ENCODE assay signal across 1 cellular context in genomic region chr1:155835548-155835947, GRCh38.
TF ChIP-seq lines count a peak whose summit lies in the region.

No MANE protein-coding gene starts in this region.

TF ChIP-seq in IMR-90, 13 proteins besides CTCF, POLR2A, EP300 and RAD21:
- TF ChIP-seq USF2 (IDR thresholded peaks at IDR 0.05; ENCODE audit: low read depth, low read length) (no peak), CHD1 (IDR thresholded peaks at IDR 0.05; ENCODE audit: low read depth, low read length) (no peak), FOS (IDR thresholded peaks at IDR 0.05; ENCODE audit: low read depth, low read length) (no peak), MAFK (IDR thresholded peaks at IDR 0.05; ENCODE audit: low read depth, low read length) (no peak), SMC3 (IDR thresholded peaks at IDR 0.05; ENCODE audit: low read depth, low read length) (no peak), RCOR1 (IDR thresholded peaks at IDR 0.05; ENCODE audit: insufficient replicate concordance, low read length) (no peak), RFX5 (IDR thresholded peaks at IDR 0.05; ENCODE audit: low read depth, low read length) (no peak), MXI1 (IDR thresholded peaks at IDR 0.05; ENCODE audit: borderline replicate concordance, low read depth, low read length) (no peak), MAZ (IDR thresholded peaks at IDR 0.05; ENCODE audit: borderline replicate concordance, low read depth, low read length) (no peak), CEBPB (IDR thresholded peaks at IDR 0.05; ENCODE audit: low read depth, low read length) (no peak)
- TF ChIP-seq, protein P1, sequence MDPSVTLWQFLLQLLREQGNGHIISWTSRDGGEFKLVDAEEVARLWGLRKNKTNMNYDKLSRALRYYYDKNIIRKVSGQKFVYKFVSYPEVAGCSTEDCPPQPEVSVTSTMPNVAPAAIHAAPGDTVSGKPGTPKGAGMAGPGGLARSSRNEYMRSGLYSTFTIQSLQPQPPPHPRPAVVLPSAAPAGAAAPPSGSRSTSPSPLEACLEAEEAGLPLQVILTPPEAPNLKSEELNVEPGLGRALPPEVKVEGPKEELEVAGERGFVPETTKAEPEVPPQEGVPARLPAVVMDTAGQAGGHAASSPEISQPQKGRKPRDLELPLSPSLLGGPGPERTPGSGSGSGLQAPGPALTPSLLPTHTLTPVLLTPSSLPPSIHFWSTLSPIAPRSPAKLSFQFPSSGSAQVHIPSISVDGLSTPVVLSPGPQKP (IDR thresholded peaks at IDR 0.05; ENCODE audit: borderline replicate concordance, low read depth, low read length), result no peak
